Comparison of ENCODE assay signal across 20 cellular contexts in genomic region chr2:158184001-158184400, GRCh38.
"Had no signal": no experiment of that assay in that cellular context is flagged by ENCODE, and none has a peak within 500 bp of the region (broad histone marks: within the 10 kb centered on the region; RNA-seq: fewer than 3 reads in every experiment).

No MANE protein-coding gene starts in this region.

- H3K79me2 ChIP-seq: hepatocyte had no signal

- H3K4me2 ChIP-seq: hepatocyte had no signal

- H3K4me1 ChIP-seq: gastrocnemius medialis, uterus had no signal

- H3K27me3 ChIP-seq: gastrocnemius medialis, hepatocyte, ovary, thyroid gland, uterus had no signal

- H3K4me3 ChIP-seq: gastrocnemius medialis, hepatocyte, lung, ovary, thyroid gland, uterus had no signal

- DNase-seq: activated CD4-positive, alpha-beta T cell treated with anti-CD3 and anti-CD28 coated beads for 4 hours; activated CD8-positive, alpha-beta memory T cell treated with anti-CD3 and anti-CD28 coated beads, Interleukin-2, amount 50 U/mL, for 4 hours; activated CD8-positive, alpha-beta T cell treated with anti-CD3 and anti-CD28 coated beads for 36 hours; cortex of kidney; effector memory CD4-positive, alpha-beta T cell; gastrocnemius medialis; left colon; nephron progenitor cell; ovary; retina; stimulated activated CD4-positive, alpha-beta T cell treated with anti-CD3 and anti-CD28 coated beads, Interleukin-15, amount 100 ng/mL, for 24 hours; stimulated activated CD4-positive, alpha-beta T cell treated with anti-CD3 and anti-CD28 coated beads, Interleukin-4, amount 100 ng/mL, for 24 hours; stimulated activated naive CD8-positive, alpha-beta T cell treated with anti-CD3 and anti-CD28 coated beads, Interleukin-15, amount 100 ng/mL, for 72 hours; T-cell; uterus; WERI-Rb-1 had no signal

- ATAC-seq: activated CD8-positive, alpha-beta T cell treated with anti-CD3 and anti-CD28 coated beads for 36 hours; gastrocnemius medialis; left colon; T-cell had no signal

- H3K27ac ChIP-seq: gastrocnemius medialis, ovary, uterus, WERI-Rb-1 had no signal

- H2AFZ ChIP-seq: hepatocyte had no signal

- H3K9me3 ChIP-seq: gastrocnemius medialis, ovary, thyroid gland, uterus had no signal

- H3K36me3 ChIP-seq: gastrocnemius medialis, ovary, thyroid gland, uterus, WERI-Rb-1 had no signal

- FAIRE-seq: astrocyte had no signal
